Comparison of ENCODE assay signal across 21 cellular contexts in the genomic region with DNA sequence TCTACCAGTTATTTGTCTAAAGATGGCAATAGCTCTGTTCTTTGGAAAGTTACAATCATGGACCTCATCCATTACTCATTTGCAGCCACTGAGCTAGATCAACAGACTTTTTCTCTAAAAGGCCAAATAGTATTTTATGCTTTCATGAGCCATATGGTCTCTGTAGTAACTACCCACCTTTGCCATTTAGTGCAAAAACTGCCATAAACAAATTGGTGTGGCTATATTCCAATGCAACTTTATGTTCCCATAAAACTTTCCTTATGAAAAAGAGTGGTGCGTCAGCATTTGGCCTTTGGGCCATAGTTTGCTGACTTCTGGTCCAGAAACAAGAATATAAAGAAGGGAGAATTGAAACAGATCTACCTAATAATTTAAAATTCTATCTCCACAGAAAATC.
"Had no signal": no experiment of that assay in that cellular context is flagged by ENCODE, and none has a peak within 500 bp of the region (broad histone marks: within the 10 kb centered on the region; RNA-seq: fewer than 3 reads in every experiment).

No MANE protein-coding gene starts in this region.

- H3K9me3 ChIP-seq: gastrocnemius medialis, ovary, testis had no signal

- ATAC-seq: gastrocnemius medialis; left lung; natural killer cell; psoas muscle; stimulated activated memory B cell treated with anti-CD40 and anti-IgM and Interleukin-4, amounts not matched to agents 10 μg/mL and 1 μg/mL and 100 μg/mL, for 72 hours; stimulated activated naive CD8-positive, alpha-beta T cell treated with anti-CD3 and anti-CD28 coated beads, Interleukin-15, Interleukin-2, amounts not matched to agents 100 U/mL and 50 U/mL, for 24 hours had no signal

- H3K36me3 ChIP-seq: gastrocnemius medialis, left lung, ovary, spleen, tibial artery, upper lobe of left lung had no signal

- H3K27ac ChIP-seq: dorsolateral prefrontal cortex, gastrocnemius medialis, left lung, ovary, psoas muscle, skin epidermis, spleen, testis, tibial artery, upper lobe of left lung had no signal

- DNase-seq: dorsolateral prefrontal cortex; effector CD4-positive, alpha-beta T cell; foreskin fibroblast; gastrocnemius medialis; head of caudate nucleus; left lung; mesenchymal stem cell; natural killer cell; occipital lobe; ovary; posterior cingulate gyrus; psoas muscle; spleen; stimulated activated CD4-positive, alpha-beta T cell treated with anti-CD3 and anti-CD28 coated beads, Interleukin-4, amount 100 ng/mL, for 4 hours; stimulated activated naive CD8-positive, alpha-beta T cell treated with anti-CD3 and anti-CD28 coated beads, Interleukin-15, Interleukin-2, amounts not matched to agents 100 U/mL and 50 U/mL, for 24 hours; substantia nigra; testis; tibial artery; upper lobe of left lung had no signal

- H3K4me1 ChIP-seq: gastrocnemius medialis, psoas muscle, spleen, testis, tibial artery, upper lobe of left lung had no signal

- H3K27me3 ChIP-seq: dorsolateral prefrontal cortex, gastrocnemius medialis, left lung, ovary, spleen, testis, tibial artery, upper lobe of left lung had no signal

- H3K4me3 ChIP-seq: dorsolateral prefrontal cortex, gastrocnemius medialis, left lung, ovary, psoas muscle, skin epidermis, spleen, testis, tibial artery, upper lobe of left lung had no signal
